In genomic region chr7:32676249-32676941, GRCh38 we compare ENCODE assay signal across 1 cellular context.
TF ChIP-seq lines count a peak whose summit lies in the region.

No MANE protein-coding gene starts in this region.

TF ChIP-seq in K562, 482 proteins besides CTCF, POLR2A, EP300 and RAD21 (continued from another document):
- TF ChIP-seq SMAD4 (CRISPR knock-in tag; conservative IDR thresholded peaks at IDR 0.05) (peak; percentile 29; the same call in 1 of the 2 replicates), CUX1 (CRISPR knock-in tag; IDR thresholded peaks at IDR 0.05) (peak; percentile 53; the same call in 1 of the 2 replicates), SP2 (IDR thresholded peaks at IDR 0.05; ENCODE audit: extremely low read depth, low read depth, low read length, poor library complexity, severe bottlenecking) (no peak), CXXC5 (CRISPR knock-in tag; IDR thresholded peaks at IDR 0.05) (0 out of 2 replicates have a peak, but pooled peaks have one; percentile 15), BACH1 (tag; IDR thresholded peaks at IDR 0.05) (0 out of 2 replicates have a peak, but pooled peaks have one; percentile 45), MNT (conservative IDR thresholded peaks at IDR 0.05) (0 out of 4 replicates have a peak, but pooled peaks of 1 of the 2 experiments have one; percentile 26), XRCC4 (IDR thresholded peaks at IDR 0.05; ENCODE audit: extremely low read depth, insufficient read depth, insufficient read length) (no peak)
TF ChIP-seq in K562: peak in this region for 7.
